Comparison of ENCODE assay signal across 1 cellular context in the genomic region with DNA sequence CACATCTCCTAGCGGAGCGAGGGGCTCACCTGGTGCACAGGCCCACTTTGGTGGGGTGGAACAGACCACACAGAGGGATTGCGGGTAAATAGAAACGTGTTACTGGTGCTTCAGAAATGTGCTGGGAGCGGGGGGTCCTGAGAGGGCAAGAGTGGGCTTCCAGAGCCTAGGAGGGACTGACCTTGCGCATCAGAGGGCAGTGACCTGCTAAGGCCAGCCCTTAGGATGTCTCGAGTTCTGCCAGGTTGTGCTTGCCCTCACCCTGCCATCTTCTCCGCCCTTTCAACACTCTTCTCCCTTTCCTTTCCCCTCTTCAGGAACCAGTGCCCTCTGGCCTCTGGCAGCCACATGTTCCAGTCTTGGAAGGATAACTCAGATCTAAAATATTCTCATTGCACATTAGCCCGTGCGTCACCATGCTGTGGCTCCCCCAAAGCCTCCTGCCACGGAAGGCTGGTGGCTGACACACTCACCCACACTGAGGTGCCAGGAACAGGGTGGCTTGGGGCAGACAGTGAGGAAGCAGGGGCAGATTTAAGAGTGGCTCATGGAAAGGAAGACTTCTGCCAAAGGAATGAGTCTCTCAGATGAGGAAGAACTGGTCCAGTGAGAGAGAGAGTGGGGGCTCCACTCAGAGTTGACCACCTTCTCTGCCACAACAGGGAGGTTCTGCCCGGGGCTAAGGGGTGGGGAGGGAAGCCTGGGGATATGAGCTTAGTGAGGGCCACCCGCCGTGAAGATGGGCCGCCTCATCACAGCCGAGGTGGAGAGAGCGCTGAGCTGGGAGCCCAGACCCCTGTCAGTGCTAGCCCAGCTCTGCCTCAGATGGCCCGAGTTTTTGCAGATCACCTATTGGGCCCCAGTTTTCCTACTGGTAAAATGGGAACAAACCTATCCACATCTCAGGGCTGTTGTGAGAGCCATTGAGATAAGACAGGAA.
TF ChIP-seq lines count a peak whose summit lies in the region.

No MANE protein-coding gene starts in this region.

TF ChIP-seq in SK-N-SH treated with all-trans-retinoic acid at 6 μM for 48 hours, 23 proteins besides CTCF, POLR2A, EP300 and RAD21 (continued from another document):
- TF ChIP-seq, protein P1, sequence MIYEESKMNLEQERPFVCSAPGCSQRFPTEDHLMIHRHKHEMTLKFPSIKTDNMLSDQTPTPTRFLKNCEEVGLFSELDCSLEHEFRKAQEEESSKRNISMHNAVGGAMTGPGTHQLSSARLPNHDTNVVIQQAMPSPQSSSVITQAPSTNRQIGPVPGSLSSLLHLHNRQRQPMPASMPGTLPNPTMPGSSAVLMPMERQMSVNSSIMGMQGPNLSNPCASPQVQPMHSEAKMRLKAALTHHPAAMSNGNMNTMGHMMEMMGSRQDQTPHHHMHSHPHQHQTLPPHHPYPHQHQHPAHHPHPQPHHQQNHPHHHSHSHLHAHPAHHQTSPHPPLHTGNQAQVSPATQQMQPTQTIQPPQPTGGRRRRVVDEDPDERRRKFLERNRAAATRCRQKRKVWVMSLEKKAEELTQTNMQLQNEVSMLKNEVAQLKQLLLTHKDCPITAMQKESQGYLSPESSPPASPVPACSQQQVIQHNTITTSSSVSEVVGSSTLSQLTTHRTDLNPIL (CRISPR knock-in tag; IDR thresholded peaks at IDR 0.05; ENCODE audit: low read depth): no peak
- TF ChIP-seq ISL1 (CRISPR knock-in tag; IDR thresholded peaks at IDR 0.05) (no peak), SNAI2 (CRISPR knock-in tag; IDR thresholded peaks at IDR 0.05) (no peak), TCF4 (CRISPR knock-in tag; IDR thresholded peaks at IDR 0.05; ENCODE audit: borderline replicate concordance) (no peak), PPARA (CRISPR knock-in tag; IDR thresholded peaks at IDR 0.05; ENCODE audit: borderline replicate concordance) (no peak), ZNF70 (CRISPR knock-in tag; IDR thresholded peaks at IDR 0.05) (no peak), ARNTL (CRISPR knock-in tag; IDR thresholded peaks at IDR 0.05; ENCODE audit: borderline replicate concordance, low read depth) (no peak), BACH2 (CRISPR knock-in tag; IDR thresholded peaks at IDR 0.05; ENCODE audit: borderline replicate concordance) (no peak), ZC3H10 (CRISPR knock-in tag; IDR thresholded peaks at IDR 0.05) (no peak), TOX (CRISPR knock-in tag; IDR thresholded peaks at IDR 0.05; ENCODE audit: borderline replicate concordance) (no peak), ZFP30 (CRISPR knock-in tag; IDR thresholded peaks at IDR 0.05) (no peak), GLIS3 (CRISPR knock-in tag; IDR thresholded peaks at IDR 0.05) (no peak)
- TF ChIP-seq, protein P2, sequence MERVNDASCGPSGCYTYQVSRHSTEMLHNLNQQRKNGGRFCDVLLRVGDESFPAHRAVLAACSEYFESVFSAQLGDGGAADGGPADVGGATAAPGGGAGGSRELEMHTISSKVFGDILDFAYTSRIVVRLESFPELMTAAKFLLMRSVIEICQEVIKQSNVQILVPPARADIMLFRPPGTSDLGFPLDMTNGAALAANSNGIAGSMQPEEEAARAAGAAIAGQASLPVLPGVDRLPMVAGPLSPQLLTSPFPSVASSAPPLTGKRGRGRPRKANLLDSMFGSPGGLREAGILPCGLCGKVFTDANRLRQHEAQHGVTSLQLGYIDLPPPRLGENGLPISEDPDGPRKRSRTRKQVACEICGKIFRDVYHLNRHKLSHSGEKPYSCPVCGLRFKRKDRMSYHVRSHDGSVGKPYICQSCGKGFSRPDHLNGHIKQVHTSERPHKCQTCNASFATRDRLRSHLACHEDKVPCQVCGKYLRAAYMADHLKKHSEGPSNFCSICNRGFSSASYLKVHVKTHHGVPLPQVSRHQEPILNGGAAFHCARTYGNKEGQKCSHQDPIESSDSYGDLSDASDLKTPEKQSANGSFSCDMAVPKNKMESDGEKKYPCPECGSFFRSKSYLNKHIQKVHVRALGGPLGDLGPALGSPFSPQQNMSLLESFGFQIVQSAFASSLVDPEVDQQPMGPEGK (CRISPR knock-in tag; IDR thresholded peaks at IDR 0.05; ENCODE audit: borderline replicate concordance): no peak
- TF ChIP-seq, protein P3, sequence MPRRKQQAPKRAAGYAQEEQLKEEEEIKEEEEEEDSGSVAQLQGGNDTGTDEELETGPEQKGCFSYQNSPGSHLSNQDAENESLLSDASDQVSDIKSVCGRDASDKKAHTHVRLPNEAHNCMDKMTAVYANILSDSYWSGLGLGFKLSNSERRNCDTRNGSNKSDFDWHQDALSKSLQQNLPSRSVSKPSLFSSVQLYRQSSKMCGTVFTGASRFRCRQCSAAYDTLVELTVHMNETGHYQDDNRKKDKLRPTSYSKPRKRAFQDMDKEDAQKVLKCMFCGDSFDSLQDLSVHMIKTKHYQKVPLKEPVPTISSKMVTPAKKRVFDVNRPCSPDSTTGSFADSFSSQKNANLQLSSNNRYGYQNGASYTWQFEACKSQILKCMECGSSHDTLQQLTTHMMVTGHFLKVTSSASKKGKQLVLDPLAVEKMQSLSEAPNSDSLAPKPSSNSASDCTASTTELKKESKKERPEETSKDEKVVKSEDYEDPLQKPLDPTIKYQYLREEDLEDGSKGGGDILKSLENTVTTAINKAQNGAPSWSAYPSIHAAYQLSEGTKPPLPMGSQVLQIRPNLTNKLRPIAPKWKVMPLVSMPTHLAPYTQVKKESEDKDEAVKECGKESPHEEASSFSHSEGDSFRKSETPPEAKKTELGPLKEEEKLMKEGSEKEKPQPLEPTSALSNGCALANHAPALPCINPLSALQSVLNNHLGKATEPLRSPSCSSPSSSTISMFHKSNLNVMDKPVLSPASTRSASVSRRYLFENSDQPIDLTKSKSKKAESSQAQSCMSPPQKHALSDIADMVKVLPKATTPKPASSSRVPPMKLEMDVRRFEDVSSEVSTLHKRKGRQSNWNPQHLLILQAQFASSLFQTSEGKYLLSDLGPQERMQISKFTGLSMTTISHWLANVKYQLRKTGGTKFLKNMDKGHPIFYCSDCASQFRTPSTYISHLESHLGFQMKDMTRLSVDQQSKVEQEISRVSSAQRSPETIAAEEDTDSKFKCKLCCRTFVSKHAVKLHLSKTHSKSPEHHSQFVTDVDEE (CRISPR knock-in tag; IDR thresholded peaks at IDR 0.05): no peak
- TF ChIP-seq, protein P4, sequence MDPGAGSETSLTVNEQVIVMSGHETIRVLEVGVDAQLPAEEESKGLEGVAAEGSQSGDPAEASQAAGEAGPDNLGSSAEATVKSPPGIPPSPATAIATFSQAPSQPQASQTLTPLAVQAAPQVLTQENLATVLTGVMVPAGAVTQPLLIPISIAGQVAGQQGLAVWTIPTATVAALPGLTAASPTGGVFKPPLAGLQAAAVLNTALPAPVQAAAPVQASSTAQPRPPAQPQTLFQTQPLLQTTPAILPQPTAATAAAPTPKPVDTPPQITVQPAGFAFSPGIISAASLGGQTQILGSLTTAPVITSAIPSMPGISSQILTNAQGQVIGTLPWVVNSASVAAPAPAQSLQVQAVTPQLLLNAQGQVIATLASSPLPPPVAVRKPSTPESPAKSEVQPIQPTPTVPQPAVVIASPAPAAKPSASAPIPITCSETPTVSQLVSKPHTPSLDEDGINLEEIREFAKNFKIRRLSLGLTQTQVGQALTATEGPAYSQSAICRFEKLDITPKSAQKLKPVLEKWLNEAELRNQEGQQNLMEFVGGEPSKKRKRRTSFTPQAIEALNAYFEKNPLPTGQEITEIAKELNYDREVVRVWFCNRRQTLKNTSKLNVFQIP (CRISPR knock-in tag; IDR thresholded peaks at IDR 0.05; ENCODE audit: borderline replicate concordance, low read depth): no peak
TF ChIP-seq in SK-N-SH treated with all-trans-retinoic acid at 6 μM for 48 hours: peak in this region for 0.
